ENCODE assay signal across 1 cellular context in the genomic region with DNA sequence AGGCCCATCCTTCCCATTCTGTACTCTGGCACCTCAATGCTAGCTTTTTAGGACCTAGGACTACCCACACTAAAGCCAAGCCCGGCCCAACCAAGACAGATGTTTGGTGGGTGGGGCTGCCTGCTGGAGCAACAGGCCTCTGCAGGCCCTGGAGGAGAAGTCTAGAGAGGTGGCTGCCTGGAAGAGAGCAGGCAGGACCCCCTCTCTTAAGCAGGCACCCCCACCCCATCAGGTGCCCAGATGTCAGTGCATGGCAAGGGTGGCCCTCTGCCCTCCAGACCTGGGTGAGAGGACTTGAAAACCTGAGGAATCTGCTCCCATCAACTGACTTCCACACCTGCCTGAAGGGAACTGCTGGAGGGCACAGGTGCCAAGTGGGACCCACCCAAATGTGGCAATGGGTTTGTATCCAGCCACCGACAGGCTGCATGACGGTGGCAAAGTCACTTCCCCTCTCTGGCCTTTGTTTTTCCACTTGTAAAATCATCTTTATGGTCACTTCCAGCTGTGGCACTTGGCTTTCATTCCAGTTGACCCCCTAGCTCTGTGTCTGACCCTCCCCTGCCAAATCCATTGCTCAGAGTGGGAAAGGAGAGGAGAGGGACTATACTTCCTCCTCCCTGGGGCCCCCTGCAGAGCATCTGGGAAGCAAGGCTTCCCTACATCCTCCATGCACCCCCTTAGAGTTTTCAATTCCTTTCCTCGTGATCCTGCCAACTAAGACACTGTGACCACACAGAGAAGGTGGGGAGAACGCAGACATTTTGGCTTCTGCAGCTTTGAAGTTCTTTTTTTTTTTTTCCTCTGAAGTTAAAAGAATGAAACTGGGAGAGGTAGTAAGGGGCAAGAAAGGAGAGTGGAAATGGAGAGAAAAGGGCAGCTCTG.
TF ChIP-seq lines count a peak whose summit lies in the region.

No MANE protein-coding gene starts in this region.

TF ChIP-seq in H1, 55 proteins besides CTCF, POLR2A, EP300 and RAD21:
- TF ChIP-seq KDM4A (IDR thresholded peaks at IDR 0.05; ENCODE audit: low read depth, low read length, severe bottlenecking) = no peak
- TF ChIP-seq TAF7 (optimal IDR thresholded peaks at IDR 0.05; ENCODE audit: borderline replicate concordance, low read depth, low read length) = no peak
- TF ChIP-seq, protein P1, sequence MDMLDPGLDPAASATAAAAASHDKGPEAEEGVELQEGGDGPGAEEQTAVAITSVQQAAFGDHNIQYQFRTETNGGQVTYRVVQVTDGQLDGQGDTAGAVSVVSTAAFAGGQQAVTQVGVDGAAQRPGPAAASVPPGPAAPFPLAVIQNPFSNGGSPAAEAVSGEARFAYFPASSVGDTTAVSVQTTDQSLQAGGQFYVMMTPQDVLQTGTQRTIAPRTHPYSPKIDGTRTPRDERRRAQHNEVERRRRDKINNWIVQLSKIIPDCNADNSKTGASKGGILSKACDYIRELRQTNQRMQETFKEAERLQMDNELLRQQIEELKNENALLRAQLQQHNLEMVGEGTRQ (IDR thresholded peaks at IDR 0.05; ENCODE audit: low read length) = no peak
- no peak for TF ChIP-seq SP4 (IDR thresholded peaks at IDR 0.05; ENCODE audit: low read length)
- TF ChIP-seq BCL11A (IDR thresholded peaks at IDR 0.05; ENCODE audit: low read depth in 2 of 2, low read length in 2 of 2) = no peak
- no peak for TF ChIP-seq POLR2AphosphoS5 (IDR thresholded peaks at IDR 0.05; ENCODE audit: low read depth, low read length)
- TF ChIP-seq YY1 (IDR thresholded peaks at IDR 0.05; ENCODE audit: low read depth, low read length) = no peak
- no peak for TF ChIP-seq KDM1A (IDR thresholded peaks at IDR 0.05; ENCODE audit: borderline replicate concordance, low read length)
- no peak for TF ChIP-seq BRCA1 (IDR thresholded peaks at IDR 0.05; ENCODE audit: low read depth, low read length)
- TF ChIP-seq SAP30 (IDR thresholded peaks at IDR 0.05; ENCODE audit: insufficient read depth, insufficient replicate concordance, low read length) = no peak
- no peak for TF ChIP-seq ASH2L (IDR thresholded peaks at IDR 0.05; ENCODE audit: low read length)
- no peak for TF ChIP-seq SIRT6 (IDR thresholded peaks at IDR 0.05; ENCODE audit: low read length)
- no peak for TF ChIP-seq EZH2 (IDR thresholded peaks at IDR 0.05; ENCODE audit: low read depth, low read length, severe bottlenecking)
- no peak for TF ChIP-seq JUND (IDR thresholded peaks at IDR 0.05; ENCODE audit: low read length)
- no peak for TF ChIP-seq SIN3A (conservative IDR thresholded peaks at IDR 0.05 in 1 of 2, IDR thresholded peaks at IDR 0.05 in 1 of 2; ENCODE audit: low read depth in 1 of 2, low read length in 2 of 2)
- no peak for TF ChIP-seq PHF8 (conservative IDR thresholded peaks at IDR 0.05; ENCODE audit: low read depth, low read length)
- TF ChIP-seq JUN (IDR thresholded peaks at IDR 0.05; ENCODE audit: low read depth, low read length) = no peak
- TF ChIP-seq SP2 (IDR thresholded peaks at IDR 0.05; ENCODE audit: low read length) = no peak
- no peak for TF ChIP-seq RNF2 (IDR thresholded peaks at IDR 0.05; ENCODE audit: borderline replicate concordance, low read depth, low read length, missing control alignments, poor library complexity, severe bottlenecking)
TF ChIP-seq in H1: peak in this region for 0.
